Comparison of ENCODE assay signal across 19 cellular contexts in the genomic region with DNA sequence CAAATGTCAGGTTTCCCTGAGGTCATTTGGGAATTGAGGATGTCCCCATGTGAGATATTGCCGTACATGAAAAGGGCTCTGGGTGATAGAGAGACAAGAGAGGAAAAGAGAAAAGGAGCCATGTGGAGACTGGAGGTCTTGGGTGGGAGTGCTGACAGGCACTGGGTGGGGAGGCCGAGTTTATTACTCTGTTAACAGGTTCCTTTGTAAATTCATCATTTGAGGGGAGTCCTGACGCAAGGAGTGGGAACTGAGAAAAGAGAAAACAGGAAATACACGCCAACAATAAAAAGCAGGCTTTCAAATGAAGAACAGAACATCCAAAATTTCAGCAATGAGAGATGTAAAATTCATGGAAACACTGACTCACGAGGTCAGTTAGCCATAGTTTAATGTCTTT.
"Had no signal": no experiment of that assay in that cellular context is flagged by ENCODE, and none has a peak within 500 bp of the region (broad histone marks: within the 10 kb centered on the region; RNA-seq: fewer than 3 reads in every experiment).

No MANE protein-coding gene starts in this region.

- H3K4me1 ChIP-seq: foreskin keratinocyte, psoas muscle had no signal

- H3K27ac ChIP-seq: foreskin keratinocyte, psoas muscle, thoracic aorta, WERI-Rb-1 had no signal

- H3K4me3 ChIP-seq: heart left ventricle, psoas muscle, thoracic aorta had no signal

- H3K9me3 ChIP-seq: heart left ventricle, psoas muscle, thoracic aorta had no signal

- H3K27me3 ChIP-seq: foreskin keratinocyte, heart left ventricle had no signal

- ATAC-seq: activated CD4-positive, alpha-beta T cell treated with anti-CD3 and anti-CD28 coated beads for 36 hours; activated CD8-positive, alpha-beta T cell treated with anti-CD3 and anti-CD28 coated beads, Interleukin-2, amount 10 ng/mL, durations not matched to agents 7 days and 5 days; activated naive CD8-positive, alpha-beta T cell treated with anti-CD3 and anti-CD28 coated beads, Interleukin-2, amount 50 U/mL, for 24 hours; effector memory CD8-positive, alpha-beta T cell; foreskin keratinocyte; left lobe of liver; natural killer cell; psoas muscle had no signal

- DNase-seq: activated CD4-positive, alpha-beta T cell treated with anti-CD3 and anti-CD28 coated beads for 36 hours; activated CD8-positive, alpha-beta memory T cell treated with anti-CD3 and anti-CD28 coated beads, Interleukin-2, amount 50 U/mL, for 48 hours; activated CD8-positive, alpha-beta T cell treated with anti-CD3 and anti-CD28 coated beads, Interleukin-2, amount 10 ng/mL, durations not matched to agents 7 days and 5 days; activated naive CD4-positive, alpha-beta T cell treated with Interleukin-2 at 50 U/mL for 16 hours; activated naive CD8-positive, alpha-beta T cell treated with anti-CD3 and anti-CD28 coated beads, Interleukin-2, amount 50 U/mL, for 24 hours; caudate nucleus; cortex of kidney; effector memory CD8-positive, alpha-beta T cell; foreskin keratinocyte; heart left ventricle; islet precursor cell; natural killer cell; psoas muscle; stimulated activated CD4-positive, alpha-beta T cell treated with anti-CD3 and anti-CD28 coated beads, Interleukin-15, amount 100 ng/mL, for 24 hours; stimulated activated CD4-positive, alpha-beta T cell treated with anti-CD3 and anti-CD28 coated beads, Interleukin-4, amount 100 ng/mL, for 24 hours; T-helper 1 cell; WERI-Rb-1 had no signal

- H3K36me3 ChIP-seq: heart left ventricle, thoracic aorta, WERI-Rb-1 had no signal
